ENCODE assay signal across 28 cellular contexts in genomic region chr2:189465478-189465877, GRCh38. TPM values are rescaled to one million over a fixed set of nuclear protein-coding genes. Genes with fewer than 3 reads are reported as not detected.
A peak's percentile ranks its signal among the peaks of the same experiment; 100 is the strongest.
DNase-seq lines count a peak whose midpoint lies in the region; ATAC-seq, FAIRE-seq and TF ChIP-seq lines count a peak whose summit lies in the region.
"Had no signal": no experiment of that assay in that cellular context is flagged by ENCODE, and none has a peak within 500 bp of the region (broad histone marks: within the 10 kb centered on the region; RNA-seq: fewer than 3 reads in every experiment).

No MANE protein-coding gene starts in this region.

- DNase-seq in GM12891 (ENCODE audit: insufficient read length, low spot score) (no peak), SK-N-MC (ENCODE audit: low read depth, low spot score) (no peak), erythroblast (lab: John Stamatoyannopoulos, UW) (peak; percentile 36 to 81), foreskin keratinocyte (no peak), suprapubic skin (ENCODE audit: low spot score in 2 of 2) (no peak)
- DNase-seq: activated B cell treated with CpG ODN at 0.5 μM for 24 hours; activated naive CD4-positive, alpha-beta T cell treated with anti-CD3 and anti-CD28 coated beads, Interleukin-2, amount 50 U/mL, for 16 hours; caudate nucleus; cortex of kidney; DMS79 treated with DMSO at 0.1 percent for 48 hours; effector memory CD8-positive, alpha-beta T cell; GF-D8; H7; naive B cell; NCI-H1694; nucleus accumbens; PC-3; SHP77; stimulated activated naive CD8-positive, alpha-beta T cell treated with anti-CD3 and anti-CD28 coated beads, Interleukin-15, Interleukin-2, amounts not matched to agents 100 U/mL and 50 U/mL, for 24 hours; SW 1271; T-helper 9 cell had no signal

- no peak overlapping the region for H3K9ac ChIP-seq in SK-N-MC (ENCODE audit: insufficient read length)

- no peak overlapping the region for H3K4me3 ChIP-seq in SK-N-MC
- H3K4me3 ChIP-seq in suprapubic skin: no peak overlapping the region
- H3K4me3 ChIP-seq: esophagus muscularis mucosa, vagina had no signal

- H3K4me1 ChIP-seq in foreskin keratinocyte (no peaks in the 10 kb centered on the region), suprapubic skin (no peaks in the 10 kb centered on the region)
- H3K4me1 ChIP-seq: esophagus muscularis mucosa, vagina had no signal

- H3K9me3 ChIP-seq in SK-N-MC (ENCODE audit: low read depth, low read length) (no peaks in the 10 kb centered on the region), suprapubic skin (no peaks in the 10 kb centered on the region)
- H3K9me3 ChIP-seq: esophagus muscularis mucosa, vagina had no signal

- WGBS in suprapubic skin: 81% methylated on average over 3 of the region's 3 CpGs

- H3K36me3 ChIP-seq in SK-N-MC (ENCODE audit: insufficient read depth, low read length) (peaks cover 95% of the 10 kb centered on the region), suprapubic skin (peaks cover 94% of the 10 kb centered on the region)

- H3K27ac ChIP-seq in SK-N-MC (peak overlapping the region; percentile 1; the same call in 1 of the 2 replicates), foreskin keratinocyte (no peak overlapping the region), suprapubic skin (no peak overlapping the region)
- H3K27ac ChIP-seq: C4-2B, esophagus muscularis mucosa, HL-60, vagina had no signal

- FAIRE-seq in GM12891 (lab: Jason Lieb, UNC): peak; percentile 28

- TF ChIP-seq EP300 in suprapubic skin (IDR thresholded peaks at IDR 0.05): no peak

- no peak for TF ChIP-seq POLR2A in GM12891 (IDR thresholded peaks at IDR 0.05; ENCODE audit: low read depth, low read length)
- no peak for TF ChIP-seq POLR2A in erythroblast (IDR thresholded peaks at IDR 0.05; ENCODE audit: low read length)
- no peak for TF ChIP-seq POLR2A in suprapubic skin (IDR thresholded peaks at IDR 0.05)

- ATAC-seq in GM19395 (IDR thresholded peaks at IDR 0.05; ENCODE audit: unreplicated experiment) (peak; percentile 25), foreskin keratinocyte (no peak), HG03520 (IDR thresholded peaks at IDR 0.05; ENCODE audit: unreplicated experiment) (no peak), HG03135 (IDR thresholded peaks at IDR 0.05; ENCODE audit: unreplicated experiment) (no peak)
- ATAC-seq: effector memory CD8-positive, alpha-beta T cell; PC-3; stimulated activated naive CD8-positive, alpha-beta T cell treated with anti-CD3 and anti-CD28 coated beads, Interleukin-15, Interleukin-2, amounts not matched to agents 100 U/mL and 50 U/mL, for 24 hours had no signal

- TF ChIP-seq CTCF in foreskin keratinocyte (conservative IDR thresholded peaks at IDR 0.05) (no peak), suprapubic skin (IDR thresholded peaks at IDR 0.05) (no peak)

- H3K27me3 ChIP-seq in foreskin keratinocyte: no peaks in the 10 kb centered on the region
- no peaks in the 10 kb centered on the region for H3K27me3 ChIP-seq in suprapubic skin
- H3K27me3 ChIP-seq: esophagus muscularis mucosa, vagina had no signal

TF ChIP-seq in GM12891, 5 proteins besides CTCF, POLR2A, EP300 and RAD21:
- TF ChIP-seq SPI1 (IDR thresholded peaks at IDR 0.05; ENCODE audit: low read depth, low read length): no peak
- TF ChIP-seq POU2F2 (IDR thresholded peaks at IDR 0.05; ENCODE audit: low read depth, low read length): no peak
- TF ChIP-seq PAX5 (IDR thresholded peaks at IDR 0.05; ENCODE audit: insufficient read depth, low read length, severe bottlenecking): no peak
- TF ChIP-seq POLR2AphosphoS5 (IDR thresholded peaks at IDR 0.05; ENCODE audit: low read depth, low read length): no peak
- TF ChIP-seq TAF1 (IDR thresholded peaks at IDR 0.05; ENCODE audit: low read depth, low read length): no peak

RNA-seq across cellular contexts. Expression of gene WDR75, which starts 24.2 kb away (rescaled TPM):
- 27.3 TPM for polyA plus RNA-seq in GM12891 (2012; ENCODE audit: low read depth, missing spikeins)
- total RNA-seq in foreskin keratinocyte (39.9 and 49.6 TPM in 2 replicates), suprapubic skin (100 to 1,000 TPM in 1 of 4 donors, 10 to 100 TPM in 3; 24.2 to 130 (median 41.1) TPM)
- polyA plus RNA-seq in foreskin keratinocyte: 17.0 and 25.6 TPM in 2 replicates

Comparison
In these comparisons a context has a peak if more than half of its experiments do, and no peak if none do; other contexts are left out.
1. DNase-seq: peak in erythroblast (2 of 2); none in GM12891 (single experiment), SK-N-MC (single experiment), foreskin keratinocyte (0 of 2) and suprapubic skin (0 of 2).